9 cellular contexts compared by ENCODE assay signal in genomic region chr12:31832740-31833540, GRCh38.
DNase-seq lines count a peak whose midpoint lies in the region; ATAC-seq lines count a peak whose summit lies in the region.
"Had no signal": no experiment of that assay in that cellular context is flagged by ENCODE, and none has a peak within 500 bp of the region (broad histone marks: within the 10 kb centered on the region; RNA-seq: fewer than 3 reads in every experiment).

No MANE protein-coding gene starts in this region.

- ATAC-seq in esophagus mucosa = peak; percentile 49

- DNase-seq in stimulated activated CD4-positive, alpha-beta T cell treated with anti-CD3 and anti-CD28 coated beads, Interleukin-12 subunit alpha, Interleukin-12 subunit beta, amount 100 ng/mL, for 24 hours (ENCODE audit: low read depth in 2 of 2) = peak; percentile 1 to 15
- DNase-seq in stimulated activated CD4-positive, alpha-beta T cell treated with anti-CD3 and anti-CD28 coated beads, Interleukin-12 subunit alpha, Interleukin-12 subunit beta, amount 100 ng/mL, for 4 hours = no peak
- DNase-seq in SIG-M5 (lab: John Stamatoyannopoulos, UW) (peak; percentile 76), NCI-H82 (lab: John Stamatoyannopoulos, UW) (no peak), midbrain (lab: John Stamatoyannopoulos, UW) (no peak), glomerular visceral epithelial cell (ENCODE audit: extremely low spot score) (no peak), NCI-H2171 (lab: John Stamatoyannopoulos, UW) (no peak)
- DNase-seq: BE2C had no signal

Comparison
In these comparisons a context has a peak if more than half of its experiments do, and no peak if none do; other contexts are left out.
1. DNase-seq: peak in stimulated activated CD4-positive, alpha-beta T cell treated with anti-CD3 and anti-CD28 coated beads, Interleukin-12 subunit alpha, Interleukin-12 subunit beta, amount 100 ng/mL, for 24 hours (2 of 2) and SIG-M5 (single experiment); none in stimulated activated CD4-positive, alpha-beta T cell treated with anti-CD3 and anti-CD28 coated beads, Interleukin-12 subunit alpha, Interleukin-12 subunit beta, amount 100 ng/mL, for 4 hours (single experiment), NCI-H82 (single experiment), midbrain (single experiment), glomerular visceral epithelial cell (single experiment) and NCI-H2171 (single experiment).